In genomic region chr19:38617283-38617763, GRCh38 we compare ENCODE assay signal across 10 cellular contexts. TPM values are rescaled to one million over a fixed set of nuclear protein-coding genes. Genes with fewer than 3 reads are reported as not detected.
DNase-seq lines count a peak whose midpoint lies in the region; ATAC-seq lines count a peak whose summit lies in the region.
"Had no signal": no experiment of that assay in that cellular context is flagged by ENCODE, and none has a peak within 500 bp of the region (broad histone marks: within the 10 kb centered on the region; RNA-seq: fewer than 3 reads in every experiment).

No MANE protein-coding gene starts in this region.

- H3K4me1 ChIP-seq in mucosa of rectum (ENCODE audit: control insufficient read depth in 2 of 2, insufficient read depth in 2 of 2, low read length in 2 of 2), result peaks cover 16 to 18% of the 10 kb centered on the region in 2 donors

- peaks cover 19 to 37% of the 10 kb centered on the region in 2 donors for H3K36me3 Mint-ChIP-seq in activated T-cell treated with anti-CD3 and anti-CD28 coated beads, Interleukin-2, amount 50 U/mL, for 72 hours (ENCODE audit: insufficient read depth in 2 of 2)

- peaks cover 13 to 19% of the 10 kb centered on the region in 2 donors for H3K36me3 ChIP-seq in mucosa of rectum (ENCODE audit: control insufficient read depth in 2 of 2, insufficient read depth in 2 of 2, low read length in 2 of 2)

- H3K9ac ChIP-seq in mucosa of rectum (ENCODE audit: low read depth in 1 of 2, low read length in 2 of 2), result peak overlapping the region; percentile 32 to 47

- H3K27ac ChIP-seq in mucosa of rectum (ENCODE audit: low read depth in 2 of 2, low read length in 2 of 2), result peak overlapping the region in 1 of 2 donors; percentile 84

- no peaks in the 10 kb centered on the region for H3K27me3 ChIP-seq in mucosa of rectum (ENCODE audit: control insufficient read depth in 2 of 2, insufficient read depth in 2 of 2, low read length in 2 of 2)

- peak; percentile 49 for DNase-seq in stimulated activated CD4-positive, alpha-beta T cell treated with anti-CD3 and anti-CD28 coated beads, Interleukin-15, amount 100 ng/mL, for 24 hours
- DNase-seq in stimulated activated CD4-positive, alpha-beta T cell treated with anti-CD3 and anti-CD28 coated beads, Interleukin-12 subunit alpha, Interleukin-12 subunit beta, amount 100 ng/mL, for 4 hours, result no peak
- DNase-seq in activated T-cell treated with anti-CD3 and anti-CD28 coated beads, Interleukin-2, amount 50 U/mL, for 72 hours, result peak; percentile 23 to 28
- DNase-seq in amniotic stem cell (lab: John Stamatoyannopoulos, UW), result no peak
- no peak for DNase-seq in foreskin melanocyte
- no peak for DNase-seq in DMS79 treated with DMSO at 0.1 percent for 48 hours (lab: John Stamatoyannopoulos, UW)
- DNase-seq: H7, NCI-H226 had no signal

- H3K4me1 Mint-ChIP-seq in activated T-cell treated with anti-CD3 and anti-CD28 coated beads, Interleukin-2, amount 50 U/mL, for 72 hours (ENCODE audit: low read depth), result peaks cover 63% of the 10 kb centered on the region

- H3K27me3 Mint-ChIP-seq in activated T-cell treated with anti-CD3 and anti-CD28 coated beads, Interleukin-2, amount 50 U/mL, for 72 hours (ENCODE audit: low read depth), result no peaks in the 10 kb centered on the region

- H3K4me3 Mint-ChIP-seq in activated T-cell treated with anti-CD3 and anti-CD28 coated beads, Interleukin-2, amount 50 U/mL, for 72 hours, result peak overlapping the region; percentile 94 to 99

- peak overlapping the region; percentile 99 for H3K27ac Mint-ChIP-seq in activated T-cell treated with anti-CD3 and anti-CD28 coated beads, Interleukin-2, amount 50 U/mL, for 72 hours

- H3K9me3 Mint-ChIP-seq in activated T-cell treated with anti-CD3 and anti-CD28 coated beads, Interleukin-2, amount 50 U/mL, for 72 hours, result no peaks in the 10 kb centered on the region

- ATAC-seq in activated T-cell treated with anti-CD3 and anti-CD28 coated beads, Interleukin-2, amount 50 U/mL, for 72 hours (replicated peaks in 1 of 2), result no peak
- ATAC-seq in HG02884 (IDR thresholded peaks at IDR 0.05; ENCODE audit: unreplicated experiment), result no peak

- no peaks in the 10 kb centered on the region for H3K9me3 ChIP-seq in mucosa of rectum (ENCODE audit: control insufficient read depth in 2 of 2, low read length in 2 of 2)

- peak overlapping the region; percentile 37 to 100 for H3K4me3 ChIP-seq in mucosa of rectum (ENCODE audit: low read length in 2 of 2)

RNA-seq across cellular contexts. Expression of gene MAP4K1, which starts 0.4 kb away (rescaled TPM):
- total RNA-seq in activated T-cell treated with anti-CD3 and anti-CD28 coated beads, Interleukin-2, amount 50 U/mL, for 72 hours, result 100 to 1,000 TPM; 261 to 262 TPM

RNA-seq across cellular contexts. Expression of gene EIF3K, which starts 1.7 kb away (rescaled TPM):
- 100 to 1,000 TPM; 219 to 237 TPM for total RNA-seq in activated T-cell treated with anti-CD3 and anti-CD28 coated beads, Interleukin-2, amount 50 U/mL, for 72 hours

RNA-seq across cellular contexts. Expression of gene ACTN4, which starts 30.1 kb away (rescaled TPM):
- 100 to 1,000 TPM; 200 to 227 TPM for total RNA-seq in activated T-cell treated with anti-CD3 and anti-CD28 coated beads, Interleukin-2, amount 50 U/mL, for 72 hours

Comparison
In these comparisons a context has a peak if more than half of its experiments do, and no peak if none do; other contexts are left out.
1. DNase-seq: peak in stimulated activated CD4-positive, alpha-beta T cell treated with anti-CD3 and anti-CD28 coated beads, Interleukin-15, amount 100 ng/mL, for 24 hours (single experiment) and activated T-cell treated with anti-CD3 and anti-CD28 coated beads, Interleukin-2, amount 50 U/mL, for 72 hours (2 of 2); none in stimulated activated CD4-positive, alpha-beta T cell treated with anti-CD3 and anti-CD28 coated beads, Interleukin-12 subunit alpha, Interleukin-12 subunit beta, amount 100 ng/mL, for 4 hours (single experiment), amniotic stem cell (single experiment), foreskin melanocyte (single experiment) and DMS79 treated with DMSO at 0.1 percent for 48 hours (single experiment).